In genomic region chr2:43318791-43319190, GRCh38 we compare ENCODE assay signal across 18 cellular contexts.
DNase-seq lines count a peak whose midpoint lies in the region; ATAC-seq, FAIRE-seq and TF ChIP-seq lines count a peak whose summit lies in the region.
"Had no signal": no experiment of that assay in that cellular context is flagged by ENCODE, and none has a peak within 500 bp of the region (broad histone marks: within the 10 kb centered on the region; RNA-seq: fewer than 3 reads in every experiment).

No MANE protein-coding gene starts in this region.

- H4K20me1 ChIP-seq in K562 (replicated peaks; ENCODE audit: control insufficient read depth, insufficient read depth, low read length) = no peaks in the 10 kb centered on the region

- H3K36me3 ChIP-seq in HEK293 (ENCODE audit: control insufficient read depth in 2 of 2, insufficient read depth in 1 of 2, low read length in 2 of 2) (no peaks in the 10 kb centered on the region), K562 (ENCODE audit: control insufficient read depth, insufficient read depth, low read length) (peaks cover 10% of the 10 kb centered on the region; the same call in 2 of the 3 replicates), prostate gland (no peaks in the 10 kb centered on the region)
- H3K36me3 ChIP-seq: ascending aorta had no signal

- no peak overlapping the region for H3K4me2 ChIP-seq in K562 (ENCODE audit: insufficient read depth, low read length)

- TF ChIP-seq CTCF in HEK293 (tag by site-specific recombination; IDR thresholded peaks at IDR 0.05) (no peak), K562 (IDR thresholded peaks at IDR 0.05 in 2 of 3, conservative IDR thresholded peaks at IDR 0.05 in 1 of 3; ENCODE audit: insufficient read depth in 2 of 3, low read depth in 1 of 3, low read length in 3 of 3) (no peak), prostate gland (IDR thresholded peaks at IDR 0.05) (no peak)

- H2AFZ ChIP-seq in K562 (ENCODE audit: low read depth, low read length) = no peak overlapping the region

- no TSS peak for BruUV-seq in K562 (replicated peaks; lab: Mats Ljungman, UMichigan)

- POLR2A ChIA-PET in HEK293 (lab: Yijun Ruan, JAX) (no interaction called here), K562 (lab: Yijun Ruan, JAX) (interaction anchor here (0.5 to 2.0 kb wide), 5 partner anchors 10 to 28 kb away, joined by 3 to 5 read pairs (median 3); no protein-coding TSS in a partner anchor)

- H3K27ac ChIP-seq in HEK293 (ENCODE audit: extremely low read depth, low read depth, low read length) = no peak overlapping the region
- no peak overlapping the region for H3K27ac ChIP-seq in K562 (ENCODE audit: extremely low read depth, low read depth, low read length)
- no peak overlapping the region for H3K27ac ChIP-seq in prostate gland
- H3K27ac ChIP-seq: ascending aorta, coronary artery, psoas muscle had no signal

- TF ChIP-seq EP300 in K562 (IDR thresholded peaks at IDR 0.05; ENCODE audit: low read length) = no peak

- DNase-seq in Caki2 (ENCODE audit: low read depth) (peak; percentile 47), K562 (ENCODE audit: extremely low read depth in 1 of 4, low spot score in 3 of 4) (no peak), prostate gland (ENCODE audit: low spot score) (no peak), cerebellum (ENCODE audit: low spot score) (no peak), posterior vena cava (ENCODE audit: low spot score) (no peak)
- DNase-seq: activated CD4-positive, alpha-beta T cell treated with anti-CD3 and anti-CD28 coated beads, Interleukin-2, amount 50 U/mL, for 1 hour; activated naive CD4-positive, alpha-beta T cell treated with anti-CD3 and anti-CD28 coated beads for 36 hours; head of caudate nucleus; kidney; NCI-H226; psoas muscle; T-helper 1 cell had no signal

- FAIRE-seq in K562 (lab: Jason Lieb, UNC) (no peak), islet of Langerhans (lab: Jason Lieb, UNC) (peak; percentile 24)
- FAIRE-seq: kidney had no signal

- no peak overlapping the region for H3K4me3 ChIP-seq in HEK293 (ENCODE audit: low read depth, low read length)
- H3K4me3 ChIP-seq in K562 = no peak overlapping the region
- H3K4me3 ChIP-seq in prostate gland = no peak overlapping the region
- H3K4me3 ChIP-seq: ascending aorta, coronary artery, psoas muscle had no signal

- intact Hi-C loops in K562 (cut with micrococcal nuclease) = no loop called here
- intact Hi-C loops in prostate gland (cut with DNase I) = no loop called here
- intact Hi-C loops in posterior vena cava (cut with DNase I) = no loop called here

- no peak for ATAC-seq in K562
- no peak for ATAC-seq in HG02798 (IDR thresholded peaks at IDR 0.05; ENCODE audit: poor library complexity, unreplicated experiment)
- ATAC-seq: psoas muscle, Right ventricle myocardium inferior had no signal

- no peak overlapping the region for H3K9ac ChIP-seq in K562 (ENCODE audit: insufficient read depth in 1 of 2, low read depth in 2 of 2, low read length in 2 of 2)

- TF ChIP-seq POLR2A in K562 (conservative IDR thresholded peaks at IDR 0.05) (no peak), prostate gland (IDR thresholded peaks at IDR 0.05) (no peak)

- H3K9me1 ChIP-seq in K562 (ENCODE audit: control insufficient read depth, insufficient read depth, low read length) = no peaks in the 10 kb centered on the region

- H3K4me1 ChIP-seq in HEK293 (ENCODE audit: control insufficient read depth, insufficient read depth, low read length) = peaks cover 11% of the 10 kb centered on the region
- H3K4me1 ChIP-seq in K562 (replicated peaks in 1 of 2; ENCODE audit: control insufficient read depth in 2 of 2, insufficient read depth in 2 of 2, low read length in 2 of 2) = no peaks in the 10 kb centered on the region
- H3K4me1 ChIP-seq in prostate gland (replicated peaks) = peaks cover 4% of the 10 kb centered on the region

- H3K79me2 ChIP-seq in K562 (ENCODE audit: control insufficient read depth, insufficient read depth, low read length) = no peaks in the 10 kb centered on the region

- in situ Hi-C loops in Caki2 (cut with HindIII; ENCODE audit: low pct_unique_long_range_greater_than_20kb, low sequenced_read_pairs) = no loop called here
- in situ Hi-C loops in K562 (cut with MboI) = no loop called here

- no peak for TF ChIP-seq RAD21 in K562 (CRISPR knock-in tag; conservative IDR thresholded peaks at IDR 0.05 in 1 of 2, IDR thresholded peaks at IDR 0.05 in 1 of 2)

- CTCF ChIA-PET in HEK293 (lab: Yijun Ruan, JAX) (interaction anchor here (0.5 to 0.9 kb wide), 2 partner anchors 12 to 70 kb away, joined by 3 to 4 read pairs; no protein-coding TSS in a partner anchor), K562 (lab: Yijun Ruan, JAX; ENCODE audit: low intra/inter-chr PET ratio) (no interaction called here)

- no peaks in the 10 kb centered on the region for H3K9me3 ChIP-seq in HEK293 (ENCODE audit: control insufficient read depth, insufficient read depth, low read depth, low read length)
- no peaks in the 10 kb centered on the region for H3K9me3 ChIP-seq in K562 (replicated peaks; ENCODE audit: control insufficient read depth, insufficient read depth, low read depth, low read length)
- H3K9me3 ChIP-seq in prostate gland = no peaks in the 10 kb centered on the region
- H3K9me3 ChIP-seq: ascending aorta, psoas muscle had no signal

- no peaks in the 10 kb centered on the region for H3K27me3 ChIP-seq in K562 (ENCODE audit: control insufficient read depth in 2 of 2, insufficient read depth in 2 of 2, low read length in 2 of 2)
- no peaks in the 10 kb centered on the region for H3K27me3 ChIP-seq in prostate gland (replicated peaks; ENCODE audit: insufficient read depth)
- H3K27me3 ChIP-seq: ascending aorta had no signal

TF ChIP-seq in HEK293, 187 proteins besides CTCF, POLR2A, EP300 and RAD21 (continues in another document):
- TF ChIP-seq ZNF404 (tag by site-specific recombination; IDR thresholded peaks at IDR 0.05) (no peak), ZNF670 (tag by site-specific recombination; IDR thresholded peaks at IDR 0.05; ENCODE audit: low read depth) (no peak), ZNF777 (tag by site-specific recombination; IDR thresholded peaks at IDR 0.05; ENCODE audit: borderline replicate concordance) (no peak), ZNF544 (tag by site-specific recombination; IDR thresholded peaks at IDR 0.05) (0 out of 2 replicates have a peak, but pooled peaks have one; percentile 45), ZNF292 (tag by site-specific recombination; IDR thresholded peaks at IDR 0.05; ENCODE audit: borderline replicate concordance, low read depth) (no peak), ZNF140 (tag by site-specific recombination; IDR thresholded peaks at IDR 0.05) (no peak)
- TF ChIP-seq, protein P1, sequence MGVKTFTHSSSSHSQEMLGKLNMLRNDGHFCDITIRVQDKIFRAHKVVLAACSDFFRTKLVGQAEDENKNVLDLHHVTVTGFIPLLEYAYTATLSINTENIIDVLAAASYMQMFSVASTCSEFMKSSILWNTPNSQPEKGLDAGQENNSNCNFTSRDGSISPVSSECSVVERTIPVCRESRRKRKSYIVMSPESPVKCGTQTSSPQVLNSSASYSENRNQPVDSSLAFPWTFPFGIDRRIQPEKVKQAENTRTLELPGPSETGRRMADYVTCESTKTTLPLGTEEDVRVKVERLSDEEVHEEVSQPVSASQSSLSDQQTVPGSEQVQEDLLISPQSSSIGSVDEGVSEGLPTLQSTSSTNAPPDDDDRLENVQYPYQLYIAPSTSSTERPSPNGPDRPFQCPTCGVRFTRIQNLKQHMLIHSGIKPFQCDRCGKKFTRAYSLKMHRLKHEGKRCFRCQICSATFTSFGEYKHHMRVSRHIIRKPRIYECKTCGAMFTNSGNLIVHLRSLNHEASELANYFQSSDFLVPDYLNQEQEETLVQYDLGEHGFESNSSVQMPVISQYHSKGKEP (tag by site-specific recombination; IDR thresholded peaks at IDR 0.05) = 0 out of 2 replicates have a peak, but pooled peaks have one; percentile 24

TF ChIP-seq in K562, 482 proteins besides CTCF, POLR2A, EP300 and RAD21:
- TF ChIP-seq ZNF57 (CRISPR knock-in tag; IDR thresholded peaks at IDR 0.05) (no peak), NFIX (CRISPR knock-in tag; IDR thresholded peaks at IDR 0.05; ENCODE audit: low read depth) (peak; percentile 72), NFIC (IDR thresholded peaks at IDR 0.05) (peak; percentile 95)
TF ChIP-seq in K562: peak in this region for 2.
